Comparison of ENCODE assay signal across 18 cellular contexts in genomic region chr19:2358548-2359173, GRCh38. TPM values are rescaled to one million over a fixed set of nuclear protein-coding genes. Genes with fewer than 3 reads are reported as not detected.
DNase-seq lines count a peak whose midpoint lies in the region; ATAC-seq and TF ChIP-seq lines count a peak whose summit lies in the region.
"Had no signal": no experiment of that assay in that cellular context is flagged by ENCODE, and none has a peak within 500 bp of the region (broad histone marks: within the 10 kb centered on the region; RNA-seq: fewer than 3 reads in every experiment).

No MANE protein-coding gene starts in this region.

- no peak overlapping the region for H2AFZ ChIP-seq in osteoblast (ENCODE audit: low read length)
- H2AFZ ChIP-seq: GM23248 had no signal

- no peak overlapping the region for H3K4me3 Mint-ChIP-seq in stimulated activated effector memory CD8-positive, alpha-beta T cell treated with anti-CD3 and anti-CD28 coated beads, Interleukin-12 subunit alpha, Interleukin-12 subunit beta, amount 100 ng/mL, for 72 hours
- H3K4me3 Mint-ChIP-seq: CD4-positive, alpha-beta T cell had no signal

- no peak overlapping the region for H3K4me2 ChIP-seq in osteoblast (ENCODE audit: insufficient read depth, low read length)

- H3K9me3 Mint-ChIP-seq in stimulated activated effector memory CD8-positive, alpha-beta T cell treated with anti-CD3 and anti-CD28 coated beads, Interleukin-12 subunit alpha, Interleukin-12 subunit beta, amount 100 ng/mL, for 72 hours: no peaks in the 10 kb centered on the region
- H3K9me3 Mint-ChIP-seq: CD4-positive, alpha-beta T cell had no signal

- no peaks in the 10 kb centered on the region for H3K4me1 Mint-ChIP-seq in stimulated activated effector memory CD8-positive, alpha-beta T cell treated with anti-CD3 and anti-CD28 coated beads, Interleukin-12 subunit alpha, Interleukin-12 subunit beta, amount 100 ng/mL, for 72 hours

- peaks cover 21% of the 10 kb centered on the region for H3K27me3 ChIP-seq in colonic mucosa
- peaks cover 38% of the 10 kb centered on the region for H3K27me3 ChIP-seq in osteoblast (ENCODE audit: insufficient read depth, low read length)

- H3K36me3 Mint-ChIP-seq in stimulated activated effector memory CD8-positive, alpha-beta T cell treated with anti-CD3 and anti-CD28 coated beads, Interleukin-12 subunit alpha, Interleukin-12 subunit beta, amount 100 ng/mL, for 72 hours: no peaks in the 10 kb centered on the region

- no peaks in the 10 kb centered on the region for H4K20me1 ChIP-seq in osteoblast (ENCODE audit: insufficient read depth, low read length)

- no peak for ATAC-seq in stimulated activated effector memory CD8-positive, alpha-beta T cell treated with anti-CD3 and anti-CD28 coated beads, Interleukin-12 subunit alpha, Interleukin-12 subunit beta, amount 100 ng/mL, for 72 hours
- ATAC-seq: HCT116 had no signal

- TF ChIP-seq CTCF in colonic mucosa (IDR thresholded peaks at IDR 0.05) (no peak), osteoblast (IDR thresholded peaks at IDR 0.05; ENCODE audit: extremely low read depth, low read depth, low read length) (no peak)

- H3K4me3 ChIP-seq in colonic mucosa (no peak overlapping the region), osteoblast (ENCODE audit: insufficient read depth, low read length) (no peak overlapping the region)
- H3K4me3 ChIP-seq: GM23248, SJSA1 had no signal

- H3K27ac ChIP-seq in colonic mucosa (no peak overlapping the region), osteoblast (ENCODE audit: low read depth, low read length) (no peak overlapping the region)
- H3K27ac ChIP-seq: 22Rv1, GM23248, SJSA1 had no signal

- DNase-seq in DMS53 (lab: John Stamatoyannopoulos, UW) (peak; percentile 28), DMS53 treated with DMSO at 0.1 percent for 48 hours (lab: John Stamatoyannopoulos, UW; ENCODE audit: unreplicated experiment) (no peak), colonic mucosa (peak; percentile 58), retina (no peak), osteoblast (ENCODE audit: insufficient read length, low spot score, missing footprints) (no peak)
- no peak for DNase-seq in stimulated activated effector memory CD8-positive, alpha-beta T cell treated with anti-CD3 and anti-CD28 coated beads, Interleukin-12 subunit alpha, Interleukin-12 subunit beta, amount 100 ng/mL, for 72 hours (ENCODE audit: low spot score in 2 of 2)
- DNase-seq: Caco-2; CD4-positive, alpha-beta T cell; GM23248; KG1; NCI-H1105 treated with DMSO at 0.1 percent for 48 hours; NCI-H1694 treated with DMSO at 0.1 percent for 48 hours; NCI-H2107; NCI-H345; NCI-H524 treated with DMSO at 0.1 percent for 48 hours had no signal

- H3K9me3 ChIP-seq in colonic mucosa (no peaks in the 10 kb centered on the region), osteoblast (ENCODE audit: low read depth, low read length) (no peaks in the 10 kb centered on the region)
- H3K9me3 ChIP-seq: Caco-2, SJSA1 had no signal

- H3K36me3 ChIP-seq in colonic mucosa: no peaks in the 10 kb centered on the region
- no peaks in the 10 kb centered on the region for H3K36me3 ChIP-seq in osteoblast (ENCODE audit: insufficient read depth, low read length)
- H3K36me3 ChIP-seq: SJSA1 had no signal

- H3K4me1 ChIP-seq in colonic mucosa (no peaks in the 10 kb centered on the region), osteoblast (ENCODE audit: insufficient read depth, low read length) (no peaks in the 10 kb centered on the region)
- H3K4me1 ChIP-seq: Caco-2, SJSA1 had no signal

- intact Hi-C loops in colonic mucosa (cut with DNase I): no loop called here

- peak overlapping the region; percentile 46 for H3K27ac Mint-ChIP-seq in stimulated activated effector memory CD8-positive, alpha-beta T cell treated with anti-CD3 and anti-CD28 coated beads, Interleukin-12 subunit alpha, Interleukin-12 subunit beta, amount 100 ng/mL, for 72 hours
- H3K27ac Mint-ChIP-seq: CD4-positive, alpha-beta T cell had no signal

- H3K79me2 ChIP-seq in osteoblast (ENCODE audit: insufficient read depth, low read length): no peaks in the 10 kb centered on the region

- no peak overlapping the region for H3K9ac ChIP-seq in colonic mucosa (ENCODE audit: low read depth in 2 of 2, low read length in 2 of 2)
- H3K9ac ChIP-seq: GM23248 had no signal

RNA-seq across cellular contexts. Expression of gene TMPRSS9, which starts 1.4 kb away (rescaled TPM):
- total RNA-seq in colonic mucosa: under 1 TPM in 1 of 2 donors, not detected in 1; 0.25 TPM
- 0.29 and 1.1 TPM in 2 replicates for total RNA-seq in osteoblast
- total RNA-seq: CD4-positive, alpha-beta T cell; GM23248; SJSA1 had no signal

RNA-seq across cellular contexts. Expression of gene SPPL2B, which starts 30.2 kb away (rescaled TPM):
- total RNA-seq in colonic mucosa: 100 to 1,000 TPM; 108 to 206 TPM
- total RNA-seq in osteoblast: 32.6 and 34.5 TPM in 2 replicates

RNA-seq across cellular contexts. Expression of gene LSM7, which starts 30.3 kb away (rescaled TPM):
- total RNA-seq in colonic mucosa (100 to 1,000 TPM in 1 of 2 donors, 10 to 100 TPM in 1; 99.0 to 185 TPM), osteoblast (46.9 and 57.9 TPM in 2 replicates)

RNA-seq across cellular contexts. Expression of gene LINGO3, which starts 50.7 kb away (rescaled TPM):
- total RNA-seq in colonic mucosa: under 1 TPM in 1 of 2 donors, not detected in 1; 0.58 TPM
- not detected in 2 replicates for total RNA-seq in osteoblast
- total RNA-seq: GM23248, SJSA1 had no signal

Comparison
In these comparisons a context has a peak if more than half of its experiments do, and no peak if none do; other contexts are left out.
1. DNase-seq: peak in DMS53 (single experiment) and colonic mucosa (single experiment); none in DMS53 treated with DMSO at 0.1 percent for 48 hours (single experiment), stimulated activated effector memory CD8-positive, alpha-beta T cell treated with anti-CD3 and anti-CD28 coated beads, Interleukin-12 subunit alpha, Interleukin-12 subunit beta, amount 100 ng/mL, for 72 hours (0 of 2), retina (single experiment) and osteoblast (single experiment).